Comparison of ENCODE assay signal across 8 cellular contexts in the genomic region with DNA sequence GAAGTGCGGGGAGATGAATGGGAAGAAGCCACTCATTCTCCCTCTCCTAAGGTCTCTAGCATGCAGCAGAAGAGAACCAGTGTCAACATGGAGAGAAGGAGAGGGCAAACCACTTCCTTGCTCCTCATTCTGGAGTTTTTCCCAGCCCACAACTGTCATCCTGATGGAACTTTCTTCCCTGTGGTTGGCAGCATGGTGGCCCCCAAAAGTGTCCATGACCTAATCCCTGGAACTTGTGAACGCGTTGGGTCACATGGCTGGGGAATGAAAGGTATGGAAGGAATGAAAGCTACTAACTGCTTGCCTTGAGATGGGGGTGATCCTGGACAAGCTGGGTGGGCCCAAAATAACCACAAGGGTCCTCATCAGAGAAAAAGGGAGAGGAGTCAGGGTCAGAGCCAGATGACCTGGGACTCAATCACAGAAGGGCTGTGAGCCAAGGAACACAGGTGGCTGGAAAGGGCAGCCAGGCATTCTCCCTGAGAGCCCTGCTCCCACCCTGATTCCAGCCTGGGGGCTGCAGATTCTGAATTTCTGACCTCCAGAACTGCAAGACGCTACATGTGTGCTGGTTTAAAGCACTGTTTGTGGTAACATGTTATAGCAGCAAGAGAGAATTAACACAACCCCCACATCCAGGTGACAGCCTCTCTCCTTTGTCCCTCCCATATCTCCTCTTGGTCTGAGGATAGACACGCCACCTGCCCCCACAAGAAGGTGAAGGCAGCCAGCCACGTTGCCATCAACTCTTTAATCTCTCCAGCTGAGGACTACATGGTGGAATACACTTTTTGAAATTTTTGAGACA.
DNase-seq lines count a peak whose midpoint lies in the region; ATAC-seq and TF ChIP-seq lines count a peak whose summit lies in the region.

No MANE protein-coding gene starts in this region.

- intact Hi-C loops in A673 (cut with micrococcal nuclease; ENCODE audit: unreplicated experiment) (no loop called here), breast epithelium (cut with DNase I; ENCODE audit: low total_unique reads) (no loop called here)

- peak overlapping the region; percentile 42 for H3K27ac ChIP-seq in A673 (ENCODE audit: low read depth, low read length, poor library complexity, severe bottlenecking)
- H3K27ac ChIP-seq in breast epithelium, result peak overlapping the region; percentile 76 to 85
- peak overlapping the region; percentile 92 to 96 for H3K27ac ChIP-seq in mucosa of rectum (ENCODE audit: low read depth in 2 of 2, low read length in 2 of 2)

- H3K9ac ChIP-seq in mucosa of rectum (ENCODE audit: low read depth in 1 of 2, low read length in 2 of 2), result peak overlapping the region; percentile 57 to 76

- POLR2A ChIA-PET in A673 (lab: Charles Lee; ENCODE audit: low non-redundant PET), result no interaction called here

- no peaks in the 10 kb centered on the region for H3K27me3 ChIP-seq in A673 (replicated peaks; ENCODE audit: insufficient read depth, low read depth, low read length, poor library complexity)
- no peaks in the 10 kb centered on the region for H3K27me3 ChIP-seq in breast epithelium
- no peaks in the 10 kb centered on the region for H3K27me3 ChIP-seq in mucosa of rectum (ENCODE audit: control insufficient read depth in 2 of 2, insufficient read depth in 2 of 2, low read length in 2 of 2)

- in situ Hi-C loops in KBM-7 (cut with MboI; ENCODE audit: low pct_unique_long_range_greater_than_20kb, low sequenced_read_pairs), result no loop called here

- no TSS peak for BruUV-seq in A673 (replicated peaks; lab: Mats Ljungman, UMichigan)

- CTCF ChIA-PET in A673 (lab: Charles Lee), result no interaction called here

- ATAC-seq in HG03565 (IDR thresholded peaks at IDR 0.05; ENCODE audit: unreplicated experiment) (no peak), HG02798 (IDR thresholded peaks at IDR 0.05; ENCODE audit: poor library complexity, unreplicated experiment) (no peak)

- no peak for TF ChIP-seq CTCF in A673 (conservative IDR thresholded peaks at IDR 0.05; ENCODE audit: low read depth, low read length)
- no peak for TF ChIP-seq CTCF in breast epithelium (IDR thresholded peaks at IDR 0.05)

- no peaks in the 10 kb centered on the region for H3K4me1 ChIP-seq in A673 (ENCODE audit: insufficient read depth, low read length, poor library complexity, severe bottlenecking)
- peaks cover 7 to 13% of the 10 kb centered on the region in 2 donors for H3K4me1 ChIP-seq in breast epithelium
- peaks cover 32 to 42% of the 10 kb centered on the region in 2 donors for H3K4me1 ChIP-seq in mucosa of rectum (ENCODE audit: control insufficient read depth in 2 of 2, insufficient read depth in 2 of 2, low read length in 2 of 2)

- TF ChIP-seq POLR2A in breast epithelium (IDR thresholded peaks at IDR 0.05), result no peak

- H3K9me3 ChIP-seq in A673 (ENCODE audit: low read depth, low read length, poor library complexity, severe bottlenecking), result no peaks in the 10 kb centered on the region
- H3K9me3 ChIP-seq in breast epithelium, result no peaks in the 10 kb centered on the region
- no peaks in the 10 kb centered on the region for H3K9me3 ChIP-seq in mucosa of rectum (ENCODE audit: control insufficient read depth in 2 of 2, low read length in 2 of 2)

- DNase-seq in A673 (ENCODE audit: low spot score) (no peak), HS-27A (ENCODE audit: low read depth) (peak; percentile 98), breast epithelium (ENCODE audit: low spot score in 2 of 2) (peak in 1 of 2 donors; percentile 36), KBM-7 (no peak), occipital lobe (lab: John Stamatoyannopoulos, UW) (no peak)

- H3K4me3 ChIP-seq in A673 (ENCODE audit: low read depth, low read length, poor library complexity, severe bottlenecking) (no peak overlapping the region), breast epithelium (peak overlapping the region in 2 of 3 donors; percentile 7 to 45), mucosa of rectum (ENCODE audit: low read length in 2 of 2) (peak overlapping the region; percentile 56)

- H3K36me3 ChIP-seq in A673 (ENCODE audit: insufficient read depth, low read length, poor library complexity, severe bottlenecking) (no peaks in the 10 kb centered on the region), breast epithelium (no peaks in the 10 kb centered on the region), mucosa of rectum (ENCODE audit: control insufficient read depth in 2 of 2, insufficient read depth in 2 of 2, low read length in 2 of 2) (peaks cover 2% of the 10 kb centered on the region in 2 donors)

Comparison
In these comparisons a context has a peak if more than half of its experiments do, and no peak if none do; other contexts are left out.
1. H3K27ac ChIP-seq: peak in every context shown above with its lines; median percentile 94 in mucosa of rectum; 80 in breast epithelium; 42 in A673.